Comparison of ENCODE assay signal across 1 cellular context in genomic region chr11:22680628-22681027, GRCh38.
TF ChIP-seq lines count a peak whose summit lies in the region.

No MANE protein-coding gene starts in this region.

TF ChIP-seq in HepG2, 621 proteins besides CTCF, POLR2A, EP300 and RAD21 (continued from another document and continues in another):
- TF ChIP-seq MXD4 (CRISPR knock-in tag; IDR thresholded peaks at IDR 0.05) (0 out of 2 replicates have a peak, but pooled peaks have one; percentile 26), RAD51 (IDR thresholded peaks at IDR 0.05; ENCODE audit: borderline replicate concordance) (no peak), THAP9 (CRISPR knock-in tag; IDR thresholded peaks at IDR 0.05; ENCODE audit: borderline replicate concordance) (no peak), ZNF205 (CRISPR knock-in tag; IDR thresholded peaks at IDR 0.05) (no peak), RFXANK (CRISPR knock-in tag; IDR thresholded peaks at IDR 0.05) (no peak), ETV6 (CRISPR knock-in tag; conservative IDR thresholded peaks at IDR 0.05) (no peak), ZNF598 (CRISPR knock-in tag; IDR thresholded peaks at IDR 0.05; ENCODE audit: borderline replicate concordance) (no peak), ZBTB14 (CRISPR knock-in tag; IDR thresholded peaks at IDR 0.05) (no peak), ZNF33A (CRISPR knock-in tag; IDR thresholded peaks at IDR 0.05; ENCODE audit: borderline replicate concordance) (no peak), ZNF816 (CRISPR knock-in tag; IDR thresholded peaks at IDR 0.05; ENCODE audit: borderline replicate concordance) (no peak), MNT (IDR thresholded peaks at IDR 0.05) (no peak), LRRFIP1 (CRISPR knock-in tag; conservative IDR thresholded peaks at IDR 0.05) (no peak), THAP11 (CRISPR knock-in tag; IDR thresholded peaks at IDR 0.05) (peak; percentile 45; the same call in 1 of the 2 replicates), ZNF318 (CRISPR knock-in tag; IDR thresholded peaks at IDR 0.05) (no peak), HIVEP1 (CRISPR knock-in tag; IDR thresholded peaks at IDR 0.05) (no peak), ZNF619 (CRISPR knock-in tag; IDR thresholded peaks at IDR 0.05) (no peak), TFDP2 (CRISPR knock-in tag; IDR thresholded peaks at IDR 0.05) (no peak; the same call in 1 of the 2 replicates), THRA (CRISPR knock-in tag; IDR thresholded peaks at IDR 0.05; ENCODE audit: borderline replicate concordance) (peak; percentile 61; the same call in 1 of the 2 replicates), LBX2 (CRISPR knock-in tag; IDR thresholded peaks at IDR 0.05; ENCODE audit: borderline replicate concordance) (no peak), HDAC2 (CRISPR knock-in tag; IDR thresholded peaks at IDR 0.05) (peak; percentile 71), PPARG (CRISPR knock-in tag; conservative IDR thresholded peaks at IDR 0.05) (peak; percentile 42; the same call in 1 of the 2 replicates), SRY (CRISPR knock-in tag; IDR thresholded peaks at IDR 0.05) (no peak), SAFB2 (CRISPR knock-in tag; IDR thresholded peaks at IDR 0.05; ENCODE audit: borderline replicate concordance, low read depth) (no peak), ZNF543 (CRISPR knock-in tag; IDR thresholded peaks at IDR 0.05) (no peak), ZFP36L1 (CRISPR knock-in tag; IDR thresholded peaks at IDR 0.05) (no peak), SOX6 (IDR thresholded peaks at IDR 0.05) (no peak), SOX6 (CRISPR knock-in tag; IDR thresholded peaks at IDR 0.05) (peak; percentile 76), PHF20 (CRISPR knock-in tag; IDR thresholded peaks at IDR 0.05) (no peak), NR2F6 (IDR thresholded peaks at IDR 0.05) (peak; percentile 32), NR2F6 (CRISPR knock-in tag; IDR thresholded peaks at IDR 0.05) (peak; percentile 38; the same call in 1 of the 2 replicates), ZKSCAN8 (CRISPR knock-in tag; IDR thresholded peaks at IDR 0.05; ENCODE audit: borderline replicate concordance) (peak; percentile 91)
